Comparison of ENCODE assay signal across 9 cellular contexts in the genomic region with DNA sequence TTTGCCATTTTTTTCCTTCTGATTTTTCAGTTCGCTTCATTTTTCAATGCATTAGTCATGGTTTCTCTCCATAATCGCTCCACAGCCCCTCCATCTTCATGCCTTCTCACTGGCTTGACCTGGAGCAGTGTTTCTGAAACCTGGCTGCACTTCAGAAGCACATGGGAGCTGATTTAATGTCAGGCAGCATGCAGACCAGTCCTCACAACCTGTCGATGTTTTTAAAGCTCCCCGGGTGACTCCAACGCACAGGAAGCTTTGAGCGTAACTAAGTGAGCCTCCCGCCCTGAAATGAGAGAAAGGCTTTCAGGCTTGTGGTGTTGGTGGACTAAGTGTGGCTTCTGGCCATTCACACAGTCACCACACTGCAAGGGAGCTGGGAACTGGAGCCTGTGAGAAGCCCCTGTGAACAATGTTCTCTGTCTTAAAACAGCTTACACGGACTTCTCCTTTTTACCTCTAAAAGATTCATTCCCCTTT. TPM values are rescaled to one million over a fixed set of nuclear protein-coding genes. Genes with fewer than 3 reads are reported as not detected.
A peak's percentile ranks its signal among the peaks of the same experiment; 100 is the strongest.
DNase-seq lines count a peak whose midpoint lies in the region; ATAC-seq and TF ChIP-seq lines count a peak whose summit lies in the region.
"Had no signal": no experiment of that assay in that cellular context is flagged by ENCODE, and none has a peak within 500 bp of the region (broad histone marks: within the 10 kb centered on the region; RNA-seq: fewer than 3 reads in every experiment).

No MANE protein-coding gene starts in this region.

- H3K4me1 ChIP-seq in naive thymus-derived CD4-positive, alpha-beta T cell (ENCODE audit: control insufficient read depth in 2 of 2, insufficient read depth in 2 of 2, low read length in 2 of 2), result peaks cover 0 to 4% of the 10 kb centered on the region in 2 donors

- POLR2A ChIA-PET in naive thymus-derived CD4-positive, alpha-beta T cell (lab: Charles Lee), result no interaction called here

- no peaks in the 10 kb centered on the region for H3K36me3 ChIP-seq in MG63
- H3K36me3 ChIP-seq in naive thymus-derived CD4-positive, alpha-beta T cell (ENCODE audit: control insufficient read depth in 2 of 3, insufficient read depth in 3 of 3, low read length in 3 of 3), result no peaks in the 10 kb centered on the region

- no peaks in the 10 kb centered on the region for H3K9me3 ChIP-seq in MG63
- H3K9me3 ChIP-seq in naive thymus-derived CD4-positive, alpha-beta T cell (ENCODE audit: control insufficient read depth in 2 of 3, low read length in 3 of 3), result no peaks in the 10 kb centered on the region

- no peaks in the 10 kb centered on the region for H3K36me3 Mint-ChIP-seq in naive thymus-derived CD4-positive, alpha-beta T cell

- peaks cover 0 to 19% (median 5%) of the 10 kb centered on the region in 5 donors for H3K27me3 Mint-ChIP-seq in naive thymus-derived CD4-positive, alpha-beta T cell

- H3K4me1 Mint-ChIP-seq in naive thymus-derived CD4-positive, alpha-beta T cell, result peaks cover 0 to 14% (median 8%) of the 10 kb centered on the region in 7 donors

- TF ChIP-seq CTCF in astrocyte of the spinal cord (IDR thresholded peaks at IDR 0.05; ENCODE audit: low read depth, low read length), result no peak

- in situ Hi-C loops in astrocyte of the spinal cord (cut with HindIII; ENCODE audit: low sequenced_read_pairs), result no loop called here

- H3K9me3 Mint-ChIP-seq in naive thymus-derived CD4-positive, alpha-beta T cell, result no peaks in the 10 kb centered on the region

- H3K27ac ChIP-seq in naive thymus-derived CD4-positive, alpha-beta T cell (ENCODE audit: low read depth, low read length), result no peak overlapping the region

- DNase-seq in ELF-1 (ENCODE audit: low read depth, low spot score), result peak; percentile 50
- DNase-seq in MG63, result peak; percentile 15
- peak; percentile 62 for DNase-seq in astrocyte of the spinal cord (ENCODE audit: low read depth, low spot score)
- DNase-seq in naive thymus-derived CD4-positive, alpha-beta T cell, result no peak
- no peak for DNase-seq in COLO668 (lab: John Stamatoyannopoulos, UW; ENCODE audit: unreplicated experiment)
- DNase-seq in activated CD4-positive, CD25-positive, alpha-beta regulatory T cell (lab: John Stamatoyannopoulos, UW), result no peak
- DNase-seq in NCI-H1436 treated with DMSO at 0.1 percent for 48 hours (lab: John Stamatoyannopoulos, UW), result no peak
- DNase-seq: activated CD8-positive, alpha-beta memory T cell treated with anti-CD3 and anti-CD28 coated beads, Interleukin-2, amount 50 U/mL, for 48 hours had no signal

- CTCF ChIA-PET in naive thymus-derived CD4-positive, alpha-beta T cell (lab: Charles Lee), result interaction anchor here (0.7 kb wide), 1 partner anchor 321 kb away, joined by 3 read pairs; no protein-coding TSS in a partner anchor

- H3K27me3 ChIP-seq in MG63, result no peaks in the 10 kb centered on the region
- no peaks in the 10 kb centered on the region for H3K27me3 ChIP-seq in naive thymus-derived CD4-positive, alpha-beta T cell (ENCODE audit: control insufficient read depth in 2 of 2, insufficient read depth in 2 of 2, low read length in 2 of 2)

- peak overlapping the region in 1 of 9 donors; percentile 28 for H3K27ac Mint-ChIP-seq in naive thymus-derived CD4-positive, alpha-beta T cell

- H3K4me3 ChIP-seq in MG63 (no peak overlapping the region), astrocyte of the spinal cord (ENCODE audit: low read depth, low read length) (peak overlapping the region; percentile 21)
- H3K4me3 ChIP-seq in naive thymus-derived CD4-positive, alpha-beta T cell (ENCODE audit: low read length), result no peak overlapping the region

- intact Hi-C loops in naive thymus-derived CD4-positive, alpha-beta T cell (cut with micrococcal nuclease), result no loop called here

- H3K4me3 Mint-ChIP-seq in naive thymus-derived CD4-positive, alpha-beta T cell, result peak overlapping the region in 1 of 10 donors; percentile 54

- peak; percentile 22 for ATAC-seq in naive thymus-derived CD4-positive, alpha-beta T cell
- ATAC-seq in GM21423 (IDR thresholded peaks at IDR 0.05; ENCODE audit: unreplicated experiment), result no peak

RNA-seq across cellular contexts. Expression of a gene that starts 16.8 kb away (rescaled TPM):
- 28.4 and 41.5 TPM in 2 replicates for total RNA-seq in MG63 (2014; rRNA removed; shearing (Covaris generic); ENCODE audit: low replicate concordance)
- 10 to 100 TPM; 39.6 to 54.7 (median 48.8) TPM for total RNA-seq in naive thymus-derived CD4-positive, alpha-beta T cell
- 10 to 100 TPM; 37.7 to 46.0 TPM for polyA plus RNA-seq in naive thymus-derived CD4-positive, alpha-beta T cell

RNA-seq across cellular contexts. Expression of a gene that starts 31.7 kb away (rescaled TPM):
- total RNA-seq in MG63 (2014; rRNA removed; shearing (Covaris generic); ENCODE audit: low replicate concordance), result 3.2 and 4.2 TPM in 2 replicates
- total RNA-seq in naive thymus-derived CD4-positive, alpha-beta T cell, result 10 to 100 TPM in 2 of 5 experiments, 1 to 10 TPM in 3; 6.0 to 11.4 (median 10.0) TPM
- polyA plus RNA-seq in naive thymus-derived CD4-positive, alpha-beta T cell, result 1 to 10 TPM; 5.9 to 7.0 TPM

RNA-seq across cellular contexts. Expression of a gene that starts 31.9 kb away (rescaled TPM):
- total RNA-seq in MG63 (2014; rRNA removed; shearing (Covaris generic); ENCODE audit: low replicate concordance), result 12.5 and 39.0 TPM in 2 replicates
- total RNA-seq in naive thymus-derived CD4-positive, alpha-beta T cell, result 10 to 100 TPM; 26.3 to 36.7 (median 32.5) TPM
- polyA plus RNA-seq in naive thymus-derived CD4-positive, alpha-beta T cell, result 10 to 100 TPM; 16.3 TPM

RNA-seq across cellular contexts. Expression of a gene that starts 37.7 kb away (rescaled TPM):
- not detected in 2 replicates for total RNA-seq in MG63 (2014; rRNA removed; shearing (Covaris generic); ENCODE audit: low replicate concordance)
- total RNA-seq in naive thymus-derived CD4-positive, alpha-beta T cell, result 1 to 10 TPM in 3 of 5 experiments, under 1 TPM in 2; 0.53 to 2.0 (median 1.2) TPM
- polyA plus RNA-seq in naive thymus-derived CD4-positive, alpha-beta T cell, result under 1 TPM; 0.41 to 0.43 TPM

Comparison
In these comparisons a context has a peak if more than half of its experiments do, and no peak if none do; other contexts are left out.
1. DNase-seq: peak in ELF-1 (single experiment), MG63 (single experiment) and astrocyte of the spinal cord (single experiment); none in naive thymus-derived CD4-positive, alpha-beta T cell (0 of 9), COLO668 (single experiment), activated CD4-positive, CD25-positive, alpha-beta regulatory T cell (0 of 4) and NCI-H1436 treated with DMSO at 0.1 percent for 48 hours (single experiment).